ENCODE assay signal across 21 cellular contexts in the genomic region with DNA sequence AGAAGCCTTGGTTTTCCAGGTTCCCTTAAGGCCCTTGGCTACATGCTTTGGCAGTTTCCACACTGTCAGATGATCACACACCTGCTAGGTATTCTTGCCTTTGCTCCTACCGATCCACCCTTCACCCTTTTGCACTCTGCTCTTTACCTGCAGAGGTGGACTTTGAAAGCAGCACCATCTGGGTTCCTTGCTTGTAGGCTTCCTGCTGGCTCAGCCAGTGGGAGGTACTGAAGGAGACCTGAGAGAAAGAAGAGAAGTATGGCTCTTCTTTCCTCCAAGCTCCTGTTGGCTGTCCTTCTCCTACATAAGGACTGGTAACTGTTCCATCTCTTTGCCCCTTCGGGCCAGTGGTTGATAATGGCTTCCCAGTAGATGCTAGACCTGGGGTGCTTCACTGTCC. TPM values are rescaled to one million over a fixed set of nuclear protein-coding genes. Genes with fewer than 3 reads are reported as not detected.
A peak's percentile ranks its signal among the peaks of the same experiment; 100 is the strongest.
DNase-seq lines count a peak whose midpoint lies in the region; ATAC-seq and TF ChIP-seq lines count a peak whose summit lies in the region.
"Had no signal": no experiment of that assay in that cellular context is flagged by ENCODE, and none has a peak within 500 bp of the region (broad histone marks: within the 10 kb centered on the region; RNA-seq: fewer than 3 reads in every experiment).

No MANE protein-coding gene starts in this region.

- H3K36me3 Mint-ChIP-seq in activated naive CD4-positive, alpha-beta T cell treated with anti-CD3 and anti-CD28 coated beads, Interleukin-2, amount 50 U/mL, for 24 hours, result no peaks in the 10 kb centered on the region
- peaks cover 4% of the 10 kb centered on the region for H3K36me3 Mint-ChIP-seq in activated naive CD4-positive, alpha-beta T cell treated with anti-CD3 and anti-CD28 coated beads, Interleukin-2, amount 10 ng/mL, durations not matched to agents 7 days and 5 days
- no peaks in the 10 kb centered on the region for H3K36me3 Mint-ChIP-seq in WTC11
- H3K36me3 Mint-ChIP-seq: T-cell had no signal

- H3K27me3 ChIP-seq in right lobe of liver (no peaks in the 10 kb centered on the region), body of pancreas (no peaks in the 10 kb centered on the region)
- no peaks in the 10 kb centered on the region for H3K27me3 ChIP-seq in effector memory CD4-positive, alpha-beta T cell (replicated peaks; ENCODE audit: control insufficient read depth, insufficient read depth, low read length, poor library complexity, severe bottlenecking)
- H3K27me3 ChIP-seq: uterus had no signal

- H3K27ac ChIP-seq in right lobe of liver, result no peak overlapping the region
- H3K27ac ChIP-seq in body of pancreas, result no peak overlapping the region
- no peak overlapping the region for H3K27ac ChIP-seq in effector memory CD4-positive, alpha-beta T cell (ENCODE audit: insufficient read depth, low read length, poor library complexity, severe bottlenecking)
- H3K27ac ChIP-seq: uterus had no signal

- peaks cover 60% of the 10 kb centered on the region for H3K4me1 Mint-ChIP-seq in activated naive CD4-positive, alpha-beta T cell treated with anti-CD3 and anti-CD28 coated beads, Interleukin-2, amount 50 U/mL, for 24 hours
- peaks cover 37% of the 10 kb centered on the region for H3K4me1 Mint-ChIP-seq in activated naive CD4-positive, alpha-beta T cell treated with anti-CD3 and anti-CD28 coated beads, Interleukin-2, amount 10 ng/mL, durations not matched to agents 7 days and 5 days
- H3K4me1 Mint-ChIP-seq in WTC11, result peaks cover 14% of the 10 kb centered on the region

- no peak for TF ChIP-seq POLR2A in right lobe of liver (IDR thresholded peaks at IDR 0.05)
- TF ChIP-seq POLR2A in body of pancreas (IDR thresholded peaks at IDR 0.05), result no peak

- H3K4me3 Mint-ChIP-seq in activated naive CD4-positive, alpha-beta T cell treated with anti-CD3 and anti-CD28 coated beads, Interleukin-2, amount 50 U/mL, for 24 hours, result no peak overlapping the region
- H3K4me3 Mint-ChIP-seq in activated naive CD4-positive, alpha-beta T cell treated with anti-CD3 and anti-CD28 coated beads, Interleukin-2, amount 10 ng/mL, durations not matched to agents 7 days and 5 days, result no peak overlapping the region
- H3K4me3 Mint-ChIP-seq in WTC11, result no peak overlapping the region
- H3K4me3 Mint-ChIP-seq: T-cell had no signal

- CTCF ChIA-PET in activated naive CD4-positive, alpha-beta T cell treated with anti-CD3 and anti-CD28 coated beads, Interleukin-2, amount 10 ng/mL, durations not matched to agents 7 days and 5 days (lab: Charles Lee), result no interaction called here
- CTCF ChIA-PET in WTC11 (lab: Charles Lee), result interaction anchor here (2.0 kb wide), 1 partner anchor 24 kb away, joined by 4 read pairs; no protein-coding TSS in a partner anchor

- peaks cover 0 to 6% (median 0%) of the 10 kb centered on the region in 4 donors for H3K4me1 ChIP-seq in right lobe of liver
- peaks cover under 1% of the 10 kb centered on the region for H3K4me1 ChIP-seq in body of pancreas
- peaks cover 3% of the 10 kb centered on the region for H3K4me1 ChIP-seq in effector memory CD4-positive, alpha-beta T cell (ENCODE audit: control insufficient read depth, insufficient read depth, low read length, poor library complexity, severe bottlenecking)
- H3K4me1 ChIP-seq: uterus had no signal

- H3K9me3 ChIP-seq in right lobe of liver (no peaks in the 10 kb centered on the region), body of pancreas (no peaks in the 10 kb centered on the region)
- H3K9me3 ChIP-seq in effector memory CD4-positive, alpha-beta T cell (ENCODE audit: control insufficient read depth, low read length), result no peaks in the 10 kb centered on the region
- H3K9me3 ChIP-seq: uterus had no signal

- H3K36me3 ChIP-seq in right lobe of liver (no peaks in the 10 kb centered on the region), body of pancreas (replicated peaks in 1 of 2; ENCODE audit: insufficient read depth in 1 of 2, low read depth in 2 of 2) (no peaks in the 10 kb centered on the region)
- no peaks in the 10 kb centered on the region for H3K36me3 ChIP-seq in effector memory CD4-positive, alpha-beta T cell (ENCODE audit: control insufficient read depth, insufficient read depth, low read length)
- H3K36me3 ChIP-seq: uterus had no signal

- H3K27me3 Mint-ChIP-seq in activated naive CD4-positive, alpha-beta T cell treated with anti-CD3 and anti-CD28 coated beads, Interleukin-2, amount 50 U/mL, for 24 hours, result no peaks in the 10 kb centered on the region
- H3K27me3 Mint-ChIP-seq in activated naive CD4-positive, alpha-beta T cell treated with anti-CD3 and anti-CD28 coated beads, Interleukin-2, amount 10 ng/mL, durations not matched to agents 7 days and 5 days, result no peaks in the 10 kb centered on the region
- no peaks in the 10 kb centered on the region for H3K27me3 Mint-ChIP-seq in WTC11 (ENCODE audit: low read depth)
- H3K27me3 Mint-ChIP-seq: T-cell had no signal

- no peak for DNase-seq in activated naive CD4-positive, alpha-beta T cell treated with anti-CD3 and anti-CD28 coated beads, Interleukin-2, amount 10 ng/mL, durations not matched to agents 7 days and 5 days
- DNase-seq in WTC11 (ENCODE audit: low spot score), result no peak
- DNase-seq in right lobe of liver, result no peak
- no peak for DNase-seq in body of pancreas
- DNase-seq in CD1c-positive myeloid dendritic cell (ENCODE audit: extremely low spot score), result no peak
- DNase-seq in effector memory CD4-positive, alpha-beta T cell, result no peak
- DNase-seq: ACHN; activated CD4-positive, alpha-beta T cell treated with anti-CD3 and anti-CD28 coated beads, Interleukin-2, amount 50 U/mL, for 48 hours; activated naive CD4-positive, alpha-beta T cell treated with Interleukin-2 at 50 U/mL for 16 hours; aorta; DMS79; MV-4-11; NCI-H1694; NCI-H82; OCI-M1; SIG-M5; stimulated activated CD4-positive, alpha-beta T cell treated with anti-CD3 and anti-CD28 coated beads, Interleukin-12 subunit alpha, Interleukin-12 subunit beta, amount 100 ng/mL, for 4 hours; T-cell; uterus had no signal

- TF ChIP-seq CTCF in WTC11 (IDR thresholded peaks at IDR 0.05), result no peak
- TF ChIP-seq CTCF in right lobe of liver (IDR thresholded peaks at IDR 0.05), result no peak
- no peak for TF ChIP-seq CTCF in body of pancreas (IDR thresholded peaks at IDR 0.05)

- ATAC-seq in WTC11 (no peak), right lobe of liver (peak; percentile 28 to 64 (median 40)), body of pancreas (no peak), HG02884 (IDR thresholded peaks at IDR 0.05; ENCODE audit: unreplicated experiment) (no peak)
- ATAC-seq: T-cell had no signal

- 65% methylated on average over 2 of the region's 2 CpGs for WGBS in right lobe of liver (ENCODE audit: insufficient coverage, low coverage, low lambda C conversion rate, missing lambda C conversion rate)
- 62 to 71% methylated on average over 2 of the region's 2 CpGs for WGBS in body of pancreas, 2 donors

- intact Hi-C loops in right lobe of liver (cut with DNase I), result no loop called here
- intact Hi-C loops in body of pancreas (cut with DNase I), result no loop called here

- peak overlapping the region; percentile 37 for H3K27ac Mint-ChIP-seq in activated naive CD4-positive, alpha-beta T cell treated with anti-CD3 and anti-CD28 coated beads, Interleukin-2, amount 50 U/mL, for 24 hours
- no peak overlapping the region for H3K27ac Mint-ChIP-seq in activated naive CD4-positive, alpha-beta T cell treated with anti-CD3 and anti-CD28 coated beads, Interleukin-2, amount 10 ng/mL, durations not matched to agents 7 days and 5 days
- peak overlapping the region; percentile 54; the same call in 1 of the 2 replicates for H3K27ac Mint-ChIP-seq in WTC11

- H3K4me3 ChIP-seq in right lobe of liver (no peak overlapping the region), body of pancreas (no peak overlapping the region)
- H3K4me3 ChIP-seq in effector memory CD4-positive, alpha-beta T cell (ENCODE audit: insufficient read depth, low read depth, low read length, poor library complexity, severe bottlenecking), result no peak overlapping the region
- H3K4me3 ChIP-seq: uterus had no signal

- POLR2A ChIA-PET in WTC11 (lab: Charles Lee), result no interaction called here

- H3K9me3 Mint-ChIP-seq in activated naive CD4-positive, alpha-beta T cell treated with anti-CD3 and anti-CD28 coated beads, Interleukin-2, amount 50 U/mL, for 24 hours, result no peaks in the 10 kb centered on the region
- no peaks in the 10 kb centered on the region for H3K9me3 Mint-ChIP-seq in activated naive CD4-positive, alpha-beta T cell treated with anti-CD3 and anti-CD28 coated beads, Interleukin-2, amount 10 ng/mL, durations not matched to agents 7 days and 5 days
- no peaks in the 10 kb centered on the region for H3K9me3 Mint-ChIP-seq in WTC11
- H3K9me3 Mint-ChIP-seq: T-cell had no signal

TF ChIP-seq in WTC11, 78 proteins besides CTCF, POLR2A, EP300 and RAD21:
- TF ChIP-seq MYBL2 (CRISPR knock-in tag; IDR thresholded peaks at IDR 0.05) (no peak), HMGA2 (CRISPR knock-in tag; IDR thresholded peaks at IDR 0.05) (no peak)

RNA-seq across cellular contexts. Expression of gene ZNF592, which starts 7.2 kb away (rescaled TPM):
- total RNA-seq in WTC11 (2021) (26.7 to 28.0 TPM (median 27.6 TPM) in 3 replicates), right lobe of liver (10 to 100 TPM; 10.8 to 13.2 (median 12.1) TPM), body of pancreas (10 to 100 TPM; 14.3 to 20.8 TPM)

RNA-seq across cellular contexts. Expression of gene SEC11A, which starts 25.2 kb away (rescaled TPM):
- total RNA-seq in WTC11 (2021) (214 to 228 TPM (median 217 TPM) in 3 replicates), right lobe of liver (10 to 100 TPM; 58.7 to 71.5 (median 65.3) TPM), body of pancreas (10 to 100 TPM; 83.8 to 89.3 TPM)

Comparison
In these comparisons a context has a peak if more than half of its experiments do, and no peak if none do; other contexts are left out.
1. ATAC-seq: peak in right lobe of liver (4 of 4); none in WTC11 (single experiment), body of pancreas (single experiment) and HG02884 (single experiment).